1 cellular context compared by ENCODE assay signal in the genomic region with DNA sequence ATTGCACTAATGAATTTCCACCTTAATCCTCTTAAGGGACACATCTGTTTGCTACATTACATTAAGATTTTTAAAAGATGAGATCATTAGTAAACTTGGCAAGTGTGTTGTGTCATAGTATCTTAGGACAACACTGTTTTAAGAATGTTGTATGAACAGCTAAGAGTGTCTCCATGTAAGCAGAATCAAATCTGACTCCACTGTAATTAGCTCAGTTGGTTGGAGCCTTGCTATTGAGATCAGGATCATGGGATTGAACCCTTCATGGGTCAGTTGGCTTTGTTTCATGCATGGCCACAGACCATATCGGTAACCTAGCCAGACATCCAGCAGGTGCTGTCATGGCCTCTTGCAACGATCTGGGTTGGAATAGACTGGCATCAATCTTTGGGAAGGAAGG.
TF ChIP-seq lines count a peak whose summit lies in the region.

No MANE protein-coding gene starts in this region.

TF ChIP-seq in SK-N-SH treated with all-trans-retinoic acid at 6 μM for 48 hours, 23 proteins besides CTCF, POLR2A, EP300 and RAD21 (continued from another document):
- no peak for TF ChIP-seq TSHZ2 (CRISPR knock-in tag; IDR thresholded peaks at IDR 0.05)
- TF ChIP-seq POU6F1 (CRISPR knock-in tag; IDR thresholded peaks at IDR 0.05; ENCODE audit: borderline replicate concordance, low read depth): no peak
- no peak for TF ChIP-seq TCF4 (CRISPR knock-in tag; IDR thresholded peaks at IDR 0.05; ENCODE audit: borderline replicate concordance)
- TF ChIP-seq, protein P1, sequence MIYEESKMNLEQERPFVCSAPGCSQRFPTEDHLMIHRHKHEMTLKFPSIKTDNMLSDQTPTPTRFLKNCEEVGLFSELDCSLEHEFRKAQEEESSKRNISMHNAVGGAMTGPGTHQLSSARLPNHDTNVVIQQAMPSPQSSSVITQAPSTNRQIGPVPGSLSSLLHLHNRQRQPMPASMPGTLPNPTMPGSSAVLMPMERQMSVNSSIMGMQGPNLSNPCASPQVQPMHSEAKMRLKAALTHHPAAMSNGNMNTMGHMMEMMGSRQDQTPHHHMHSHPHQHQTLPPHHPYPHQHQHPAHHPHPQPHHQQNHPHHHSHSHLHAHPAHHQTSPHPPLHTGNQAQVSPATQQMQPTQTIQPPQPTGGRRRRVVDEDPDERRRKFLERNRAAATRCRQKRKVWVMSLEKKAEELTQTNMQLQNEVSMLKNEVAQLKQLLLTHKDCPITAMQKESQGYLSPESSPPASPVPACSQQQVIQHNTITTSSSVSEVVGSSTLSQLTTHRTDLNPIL (CRISPR knock-in tag; IDR thresholded peaks at IDR 0.05; ENCODE audit: low read depth): no peak
- TF ChIP-seq ZNF565 (CRISPR knock-in tag; conservative IDR thresholded peaks at IDR 0.05; ENCODE audit: low read depth): no peak
